In the genomic region with DNA sequence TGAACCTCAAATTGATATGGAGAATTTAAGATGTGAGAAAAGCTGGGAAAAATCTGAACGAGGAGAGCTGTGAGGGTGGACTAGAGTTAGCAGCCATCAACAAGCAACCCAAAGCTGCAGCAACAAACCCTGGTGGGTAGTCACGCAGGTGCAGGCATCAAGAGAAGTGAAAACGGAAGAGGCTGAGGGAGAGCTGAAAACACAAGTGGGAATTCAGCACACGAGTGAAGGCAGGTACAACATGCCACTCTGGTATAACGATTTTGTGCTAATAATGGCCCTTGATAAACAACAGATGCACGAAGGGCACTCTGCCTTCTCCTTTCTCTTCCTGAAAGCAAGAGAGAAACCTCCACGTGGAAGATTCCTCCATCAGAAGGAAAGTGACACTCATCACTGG, we compare ENCODE assay signal across 14 cellular contexts. TPM values are rescaled to one million over a fixed set of nuclear protein-coding genes. Genes with fewer than 3 reads are reported as not detected.
DNase-seq lines count a peak whose midpoint lies in the region; ATAC-seq and TF ChIP-seq lines count a peak whose summit lies in the region.
"Had no signal": no experiment of that assay in that cellular context is flagged by ENCODE, and none has a peak within 500 bp of the region (broad histone marks: within the 10 kb centered on the region; RNA-seq: fewer than 3 reads in every experiment).

No MANE protein-coding gene starts in this region.

- H3K4me3 ChIP-seq in SU-DHL-6 (ENCODE audit: insufficient read depth, low read length, poor library complexity, severe bottlenecking) = peak overlapping the region; percentile 4
- H3K4me3 ChIP-seq: MG63 had no signal

- H3F3A ChIP-seq in SU-DHL-6 (ENCODE audit: insufficient read depth) = peaks cover 51% of the 10 kb centered on the region

- H3K4me2 ChIP-seq in SU-DHL-6 (ENCODE audit: low read depth, low read length, poor library complexity, severe bottlenecking) = peak overlapping the region; percentile 64

- intact Hi-C loops in Right ventricle myocardium inferior (cut with DNase I) = no loop called here

- no peaks in the 10 kb centered on the region for H4K20me1 ChIP-seq in SU-DHL-6 (ENCODE audit: low read depth, low read length)

- H3K9me3 ChIP-seq in SU-DHL-6 (ENCODE audit: insufficient read depth, low read length) = no peaks in the 10 kb centered on the region
- H3K9me3 ChIP-seq: MG63 had no signal

- no peaks in the 10 kb centered on the region for H3K9me2 ChIP-seq in SU-DHL-6 (replicated peaks; ENCODE audit: insufficient read depth, low read length)

- H3K27ac ChIP-seq in SU-DHL-6 (ENCODE audit: low read depth, low read length) = peak overlapping the region; percentile 91

- H3K79me2 ChIP-seq in SU-DHL-6 (ENCODE audit: insufficient read depth, low read length) = no peaks in the 10 kb centered on the region

- DNase-seq in Right ventricle myocardium inferior (ENCODE audit: missing footprints) (no peak), mesenteric fat pad (ENCODE audit: low spot score) (no peak), COLO829 (ENCODE audit: low spot score) (no peak)
- DNase-seq in activated CD4-positive, alpha-beta T cell treated with anti-CD3 and anti-CD28 coated beads, Interleukin-2, amount 50 U/mL, for 48 hours = no peak
- DNase-seq: activated CD8-positive, alpha-beta T cell treated with anti-CD3 and anti-CD28 coated beads, Interleukin-2, amount 10 ng/mL, durations not matched to agents 7 days and 5 days; activated naive CD8-positive, alpha-beta T cell treated with anti-CD3 and anti-CD28 coated beads, Interleukin-2, amount 10 ng/mL, durations not matched to agents 7 days and 5 days; MG63; NCI-H526; stimulated activated naive CD4-positive, alpha-beta T cell treated with Interleukin-2 at 50 U/mL for 16 hours had no signal

- no peaks in the 10 kb centered on the region for H3K27me3 ChIP-seq in SU-DHL-6 (ENCODE audit: low read length)
- H3K27me3 ChIP-seq: MG63 had no signal

- H3K36me3 ChIP-seq in SU-DHL-6 (ENCODE audit: low read length) = no peaks in the 10 kb centered on the region
- H3K36me3 ChIP-seq: MG63 had no signal

- H2AFZ ChIP-seq in SU-DHL-6 (ENCODE audit: low read depth, low read length, severe bottlenecking) = peak overlapping the region; percentile 6

- ATAC-seq in GM18502 (IDR thresholded peaks at IDR 0.05; ENCODE audit: poor library complexity, unreplicated experiment) (peak; percentile 60), GM21360 (IDR thresholded peaks at IDR 0.05; ENCODE audit: unreplicated experiment) (peak; percentile 50), HG03045 (IDR thresholded peaks at IDR 0.05; ENCODE audit: unreplicated experiment) (peak; percentile 55), Right ventricle myocardium inferior (no peak)
- ATAC-seq: activated CD8-positive, alpha-beta T cell treated with anti-CD3 and anti-CD28 coated beads, Interleukin-2, amount 10 ng/mL, durations not matched to agents 7 days and 5 days had no signal

- TF ChIP-seq CTCF in SU-DHL-6 (IDR thresholded peaks at IDR 0.05; ENCODE audit: insufficient read depth, low read length, poor library complexity, severe bottlenecking) = no peak

- H3K9ac ChIP-seq in SU-DHL-6 (ENCODE audit: low read length) = peak overlapping the region; percentile 42

RNA-seq across cellular contexts. Expression of a gene that starts 11.5 kb away (rescaled TPM):
- total RNA-seq in Right ventricle myocardium inferior (not detected), mesenteric fat pad (not detected)
- total RNA-seq: activated CD8-positive, alpha-beta T cell treated with anti-CD3 and anti-CD28 coated beads, Interleukin-2, amount 10 ng/mL, durations not matched to agents 7 days and 5 days; activated naive CD8-positive, alpha-beta T cell treated with anti-CD3 and anti-CD28 coated beads, Interleukin-2, amount 10 ng/mL, durations not matched to agents 7 days and 5 days; kidney epithelial cell had no signal

RNA-seq across cellular contexts. Expression of a gene that starts 16.2 kb away (rescaled TPM):
- not detected for total RNA-seq in Right ventricle myocardium inferior
- not detected for total RNA-seq in mesenteric fat pad
- total RNA-seq: activated CD8-positive, alpha-beta T cell treated with anti-CD3 and anti-CD28 coated beads, Interleukin-2, amount 10 ng/mL, durations not matched to agents 7 days and 5 days; kidney epithelial cell had no signal
